In genomic region chr15:32615871-32616426, GRCh38 we compare ENCODE assay signal across 8 cellular contexts. TPM values are rescaled to one million over a fixed set of nuclear protein-coding genes. Genes with fewer than 3 reads are reported as not detected.
DNase-seq lines count a peak whose midpoint lies in the region; ATAC-seq and TF ChIP-seq lines count a peak whose summit lies in the region.
"Not testable (repeated sequence)": the region's sequence is repeated elsewhere in the genome, so short reads cannot be mapped to it uniquely, and the experiment has no call there.

No MANE protein-coding gene starts in this region.

- H3K27me3 Mint-ChIP-seq in glutamatergic neuron (ENCODE audit: unreplicated experiment); naive thymus-derived CD8-positive, alpha-beta T cell: not testable (repeated sequence)

- H3K4me1 ChIP-seq in SJSA1 (replicated peaks); stomach smooth muscle (ENCODE audit: control insufficient read depth, insufficient read depth, low read length): not testable (repeated sequence)

- peak overlapping the region; percentile 51 for H3K4me3 ChIP-seq in SJSA1
- H3K4me3 ChIP-seq in astrocyte of the cerebellum (ENCODE audit: low read depth, low read length) = peak overlapping the region; percentile 60
- peak overlapping the region; percentile 58 to 73 for H3K4me3 ChIP-seq in stomach smooth muscle (ENCODE audit: low read length in 2 of 2)

- not testable (repeated sequence) for H3K9me3 ChIP-seq in SJSA1 (replicated peaks); stomach smooth muscle (ENCODE audit: control insufficient read depth in 2 of 2, low read length in 2 of 2)

- peak; percentile 33 for DNase-seq in EH (ENCODE audit: low read depth)
- not testable (repeated sequence) for DNase-seq in SJSA1 (ENCODE audit: low read depth in 1 of 2, low spot score in 2 of 2); astrocyte of the cerebellum (ENCODE audit: low read depth); glutamatergic neuron
- DNase-seq in naive thymus-derived CD8-positive, alpha-beta T cell = peak in 2 of 10 donors; percentile 9 to 12

- H3K9ac ChIP-seq in stomach smooth muscle (ENCODE audit: low read length in 2 of 2) = not testable (repeated sequence)

- peak overlapping the region; percentile 98 for H3K4me3 Mint-ChIP-seq in glutamatergic neuron (ENCODE audit: unreplicated experiment)
- H3K4me3 Mint-ChIP-seq in naive thymus-derived CD8-positive, alpha-beta T cell = peak overlapping the region; percentile 91 to 99 (median 98)

- peak overlapping the region; percentile 78 for H3K27ac ChIP-seq in SJSA1
- not testable (repeated sequence) for H3K27ac ChIP-seq in stomach smooth muscle (ENCODE audit: low read length)

- H3K36me3 Mint-ChIP-seq in glutamatergic neuron (ENCODE audit: unreplicated experiment); naive thymus-derived CD8-positive, alpha-beta T cell: not testable (repeated sequence)

- H3K27me3 ChIP-seq in SJSA1 (replicated peaks); stomach smooth muscle (ENCODE audit: control insufficient read depth in 1 of 2, insufficient read depth in 2 of 2, low read length in 2 of 2): not testable (repeated sequence)

- H3K9me3 Mint-ChIP-seq in glutamatergic neuron (ENCODE audit: unreplicated experiment); naive thymus-derived CD8-positive, alpha-beta T cell: not testable (repeated sequence)

- not testable (repeated sequence) for TF ChIP-seq CTCF in astrocyte of the cerebellum (IDR thresholded peaks at IDR 0.05; ENCODE audit: low read depth, low read length, missing control alignments); glutamatergic neuron (IDR thresholded peaks at IDR 0.05; ENCODE audit: partially characterized antibody, unreplicated experiment)

- POLR2A ChIA-PET in naive thymus-derived CD8-positive, alpha-beta T cell (lab: Charles Lee) = not testable (repeated sequence)

- not testable (repeated sequence) for H3K4me1 Mint-ChIP-seq in glutamatergic neuron (ENCODE audit: low read depth, unreplicated experiment)
- peaks cover 10 to 16% (median 13%) of the 10 kb centered on the region in 4 donors for H3K4me1 Mint-ChIP-seq in naive thymus-derived CD8-positive, alpha-beta T cell

- not testable (repeated sequence) for H3K36me3 ChIP-seq in SJSA1; stomach smooth muscle (ENCODE audit: control insufficient read depth in 2 of 2, insufficient read depth in 2 of 2, low read length in 2 of 2)

- in situ Hi-C loops in astrocyte of the cerebellum (cut with HindIII; ENCODE audit: low sequenced_read_pairs) = not testable (repeated sequence)

- H3K27ac Mint-ChIP-seq in glutamatergic neuron (ENCODE audit: unreplicated experiment) = peak overlapping the region; percentile 82
- peak overlapping the region; percentile 86 to 99 (median 94) for H3K27ac Mint-ChIP-seq in naive thymus-derived CD8-positive, alpha-beta T cell

- peak; percentile 15 for ATAC-seq in GM21447 (IDR thresholded peaks at IDR 0.05; ENCODE audit: unreplicated experiment)
- ATAC-seq in HG03196 (IDR thresholded peaks at IDR 0.05; ENCODE audit: unreplicated experiment) = peak; percentile 16
- ATAC-seq in naive thymus-derived CD8-positive, alpha-beta T cell = peak; percentile 3 to 7

RNA-seq across cellular contexts. Expression of gene ARHGAP11A, which starts 0.6 kb away (rescaled TPM):
- total RNA-seq in SJSA1 (2014; rRNA removed; shearing (Covaris generic)) = 68.8 and 97.8 TPM in 2 replicates
- total RNA-seq in glutamatergic neuron (ENCODE audit: unreplicated experiment) = 8.9 TPM
- total RNA-seq in naive thymus-derived CD8-positive, alpha-beta T cell = 1 to 10 TPM; 2.7 to 5.4 TPM
- polyA plus RNA-seq in naive thymus-derived CD8-positive, alpha-beta T cell = 1 to 10 TPM in 2 of 3 donors, under 1 TPM in 1; 0.90 to 2.5 (median 2.0) TPM

RNA-seq across cellular contexts. Expression of gene GOLGA8N, which starts 22.7 kb away (rescaled TPM):
- 1.9 and 2.5 TPM in 2 replicates for total RNA-seq in SJSA1 (2014; rRNA removed; shearing (Covaris generic))
- total RNA-seq in glutamatergic neuron (ENCODE audit: unreplicated experiment) = not detected
- total RNA-seq in naive thymus-derived CD8-positive, alpha-beta T cell = 10 to 100 TPM; 12.3 to 14.4 TPM
- under 1 TPM in 2 of 3 donors, not detected in 1; 0.17 to 0.74 TPM for polyA plus RNA-seq in naive thymus-derived CD8-positive, alpha-beta T cell

RNA-seq across cellular contexts. Expression of gene SCG5, which starts 25.6 kb away (rescaled TPM):
- 0.87 TPM in 1 of 2 replicates, not detected in the other for total RNA-seq in SJSA1 (2014; rRNA removed; shearing (Covaris generic))
- 46.0 TPM for total RNA-seq in glutamatergic neuron (ENCODE audit: unreplicated experiment)
- not detected for total RNA-seq in naive thymus-derived CD8-positive, alpha-beta T cell
- polyA plus RNA-seq in naive thymus-derived CD8-positive, alpha-beta T cell = not detected

Comparison
In these comparisons a context has a peak if more than half of its experiments do, and no peak if none do; other contexts are left out.
1. RNA of gene SCG5, which starts 25.6 kb away (total RNA-seq): 46.0 TPM in glutamatergic neuron (single experiment); 0.87 TPM in SJSA1 and not detected in naive thymus-derived CD8-positive, alpha-beta T cell; every median in the first group is over 10 times any median in the second.
2. Peak in every context shown above with its lines, with median percentiles within 50 percentile points of each other: ATAC-seq and H3K4me3 ChIP-seq.